In the genomic region with DNA sequence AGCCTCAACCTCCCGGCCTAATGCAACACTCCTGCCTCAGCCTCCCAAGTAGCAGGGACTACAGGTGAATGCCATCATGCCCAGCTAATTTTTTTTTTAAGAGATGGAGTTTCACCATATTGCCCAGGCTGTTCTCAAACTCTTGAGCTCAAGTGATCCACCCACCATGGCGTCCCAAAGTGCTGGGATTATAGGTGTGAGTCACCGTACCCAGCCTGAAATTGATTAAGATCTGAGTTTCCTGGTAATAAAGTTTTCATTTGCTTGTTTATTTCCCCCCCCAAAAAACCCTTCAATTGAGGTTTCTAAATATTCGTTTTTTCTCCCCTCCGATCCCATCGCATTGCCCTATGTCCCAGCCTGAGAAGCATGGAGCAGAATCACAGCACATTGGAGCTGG, we compare ENCODE assay signal across 26 cellular contexts. TPM values are rescaled to one million over a fixed set of nuclear protein-coding genes. Genes with fewer than 3 reads are reported as not detected.
DNase-seq lines count a peak whose midpoint lies in the region; ATAC-seq, FAIRE-seq and TF ChIP-seq lines count a peak whose summit lies in the region.
"Had no signal": no experiment of that assay in that cellular context is flagged by ENCODE, and none has a peak within 500 bp of the region (broad histone marks: within the 10 kb centered on the region; RNA-seq: fewer than 3 reads in every experiment).

No MANE protein-coding gene starts in this region.

- H3K27ac Mint-ChIP-seq in neural progenitor cell, result peak overlapping the region; percentile 7
- H3K27ac Mint-ChIP-seq: B cell; CD4-positive, alpha-beta memory T cell; CD4-positive, CD25-positive, alpha-beta regulatory T cell; CD8-positive, alpha-beta memory T cell had no signal

- H3F3A ChIP-seq in neural progenitor cell (ENCODE audit: low read depth), result peaks cover 18% of the 10 kb centered on the region

- H3K4me2 ChIP-seq in K562 (ENCODE audit: insufficient read depth, low read length) (no peak overlapping the region), neural progenitor cell (no peak overlapping the region), parathyroid adenoma (ENCODE audit: low read length) (no peak overlapping the region)
- H3K4me2 ChIP-seq: BLaER1 treated with 17β-estradiol and CSF1 and Interleukin-3, amounts not matched to agents 10 nM and 100 nM had no signal

- no peak for TF ChIP-seq POLR2A in K562 (conservative IDR thresholded peaks at IDR 0.05)

- H3K27me3 Mint-ChIP-seq in neural progenitor cell (ENCODE audit: insufficient read depth, low read depth), result peaks cover 23% of the 10 kb centered on the region

- FAIRE-seq in K562 (lab: Jason Lieb, UNC), result no peak
- no peak for FAIRE-seq in small intestine (lab: Jason Lieb, UNC)
- FAIRE-seq: A204.1, GM12878, GM12892, GM19239 had no signal

- POLR2A ChIA-PET in K562 (lab: Yijun Ruan, JAX), result interaction anchor here (0.6 kb wide), 1 partner anchor 1559 kb away, joined by 3 read pairs; no protein-coding TSS in a partner anchor

- H3K27me3 ChIP-seq in K562 (ENCODE audit: control insufficient read depth in 2 of 2, insufficient read depth in 2 of 2, low read length in 2 of 2) (no peaks in the 10 kb centered on the region), neural progenitor cell (no peaks in the 10 kb centered on the region), parathyroid adenoma (ENCODE audit: control insufficient read depth, insufficient read depth, low read length) (no peaks in the 10 kb centered on the region), small intestine (ENCODE audit: control insufficient read depth in 2 of 2, insufficient read depth in 2 of 2, low read length in 2 of 2) (no peaks in the 10 kb centered on the region)
- H3K27me3 ChIP-seq: BLaER1 treated with 17β-estradiol and CSF1 and Interleukin-3, amounts not matched to agents 10 nM and 100 nM had no signal

- no TSS peak for BruUV-seq in K562 (replicated peaks; lab: Mats Ljungman, UMichigan)

- H3K79me2 ChIP-seq in K562 (ENCODE audit: control insufficient read depth, insufficient read depth, low read length) (no peaks in the 10 kb centered on the region), neural progenitor cell (ENCODE audit: low read depth) (no peaks in the 10 kb centered on the region), parathyroid adenoma (no peaks in the 10 kb centered on the region)

- no peaks in the 10 kb centered on the region for H3K9me3 ChIP-seq in K562 (replicated peaks; ENCODE audit: control insufficient read depth, insufficient read depth, low read depth, low read length)
- H3K9me3 ChIP-seq in neural progenitor cell (ENCODE audit: low read depth), result no peaks in the 10 kb centered on the region
- no peaks in the 10 kb centered on the region for H3K9me3 ChIP-seq in parathyroid adenoma (ENCODE audit: control insufficient read depth, low read length)
- no peaks in the 10 kb centered on the region for H3K9me3 ChIP-seq in small intestine (ENCODE audit: control insufficient read depth, low read depth)
- H3K9me3 ChIP-seq: BLaER1 treated with 17β-estradiol and CSF1 and Interleukin-3, amounts not matched to agents 10 nM and 100 nM had no signal

- no peak overlapping the region for H3K9ac ChIP-seq in K562 (ENCODE audit: insufficient read depth in 1 of 2, low read depth in 2 of 2, low read length in 2 of 2)
- H3K9ac ChIP-seq in neural progenitor cell, result no peak overlapping the region
- no peak overlapping the region for H3K9ac ChIP-seq in parathyroid adenoma
- H3K9ac ChIP-seq: BLaER1 treated with 17β-estradiol and CSF1 and Interleukin-3, amounts not matched to agents 10 nM and 100 nM had no signal

- no peak for TF ChIP-seq CTCF in K562 (IDR thresholded peaks at IDR 0.05 in 2 of 3, conservative IDR thresholded peaks at IDR 0.05 in 1 of 3; ENCODE audit: insufficient read depth in 2 of 3, low read depth in 1 of 3, low read length in 3 of 3)
- no peak for TF ChIP-seq CTCF in neural progenitor cell (IDR thresholded peaks at IDR 0.05)
- no peak for TF ChIP-seq CTCF in parathyroid adenoma (IDR thresholded peaks at IDR 0.05)

- TF ChIP-seq RAD21 in K562 (CRISPR knock-in tag; conservative IDR thresholded peaks at IDR 0.05 in 1 of 2, IDR thresholded peaks at IDR 0.05 in 1 of 2), result no peak

- in situ Hi-C loops in K562 (cut with MboI), result no loop called here

- peaks cover 18 to 19% of the 10 kb centered on the region in 2 experiments for H3K4me1 ChIP-seq in K562 (replicated peaks in 1 of 2; ENCODE audit: control insufficient read depth in 2 of 2, insufficient read depth in 2 of 2, low read length in 2 of 2)
- H3K4me1 ChIP-seq in neural progenitor cell, result peaks cover 20% of the 10 kb centered on the region
- peaks cover 66% of the 10 kb centered on the region for H3K4me1 ChIP-seq in parathyroid adenoma
- H3K4me1 ChIP-seq in small intestine (ENCODE audit: control insufficient read depth in 2 of 2, insufficient read depth in 1 of 2, low read depth in 1 of 2, low read length in 1 of 2), result no peaks in the 10 kb centered on the region

- H4K20me1 ChIP-seq in K562 (replicated peaks; ENCODE audit: control insufficient read depth, insufficient read depth, low read length) (no peaks in the 10 kb centered on the region), neural progenitor cell (ENCODE audit: low read depth) (no peaks in the 10 kb centered on the region)
- H4K20me1 ChIP-seq: BLaER1 treated with 17β-estradiol and CSF1 and Interleukin-3, amounts not matched to agents 10 nM and 100 nM had no signal

- H3K9me3 Mint-ChIP-seq in neural progenitor cell, result peaks cover 4% of the 10 kb centered on the region
- H3K9me3 Mint-ChIP-seq: CD4-positive, CD25-positive, alpha-beta regulatory T cell had no signal

- H3K4me3 ChIP-seq in K562 (no peak overlapping the region), neural progenitor cell (no peak overlapping the region), parathyroid adenoma (ENCODE audit: low read depth, low read length) (no peak overlapping the region), small intestine (ENCODE audit: low read depth in 1 of 2, low read length in 2 of 2) (no peak overlapping the region)
- H3K4me3 ChIP-seq: BLaER1 treated with 17β-estradiol and CSF1 and Interleukin-3, amounts not matched to agents 10 nM and 100 nM; GM12878 had no signal

- H3K4me1 Mint-ChIP-seq in neural progenitor cell, result peaks cover 12% of the 10 kb centered on the region
- H3K4me1 Mint-ChIP-seq: B cell; CD4-positive, alpha-beta memory T cell; CD4-positive, CD25-positive, alpha-beta regulatory T cell; CD8-positive, alpha-beta memory T cell had no signal

- no peak for TF ChIP-seq EP300 in K562 (IDR thresholded peaks at IDR 0.05; ENCODE audit: low read length)

- H3K27ac ChIP-seq in K562 (ENCODE audit: extremely low read depth, low read depth, low read length), result no peak overlapping the region
- H3K27ac ChIP-seq in neural progenitor cell, result no peak overlapping the region
- H3K27ac ChIP-seq in parathyroid adenoma, result peak overlapping the region; percentile 96
- no peak overlapping the region for H3K27ac ChIP-seq in small intestine (ENCODE audit: low read depth in 1 of 2, low read length in 1 of 2)
- H3K27ac ChIP-seq: BLaER1 treated with 17β-estradiol and CSF1 and Interleukin-3, amounts not matched to agents 10 nM and 100 nM had no signal

- H2AFZ ChIP-seq in K562 (ENCODE audit: low read depth, low read length) (no peak overlapping the region), neural progenitor cell (replicated peaks) (no peak overlapping the region), parathyroid adenoma (no peak overlapping the region)

- DNase-seq in K562 (ENCODE audit: extremely low read depth in 1 of 4, low spot score in 3 of 4) (no peak), neural progenitor cell (ENCODE audit: low spot score) (no peak), small intestine (no peak), AG08395 (ENCODE audit: low spot score) (no peak)
- DNase-seq: 8988T; ACHN; AML-193; CD4-positive, alpha-beta memory T cell; CD4-positive, CD25-positive, alpha-beta regulatory T cell; CD8-positive, alpha-beta memory T cell; COR-L47; DMS 273 treated with DMSO at 0.1 percent for 48 hours; DMS153; DMS53; DND-41; EL; GDM1 had no signal

- no peak for ATAC-seq in K562
- no peak for ATAC-seq in GM18498 (IDR thresholded peaks at IDR 0.05; ENCODE audit: unreplicated experiment)
- ATAC-seq: GM12878 had no signal

- no peaks in the 10 kb centered on the region for H3K36me3 ChIP-seq in K562 (ENCODE audit: control insufficient read depth, insufficient read depth, low read length)
- H3K36me3 ChIP-seq in neural progenitor cell, result no peaks in the 10 kb centered on the region
- no peaks in the 10 kb centered on the region for H3K36me3 ChIP-seq in parathyroid adenoma (ENCODE audit: control insufficient read depth, insufficient read depth, low read length)
- no peaks in the 10 kb centered on the region for H3K36me3 ChIP-seq in small intestine (ENCODE audit: control insufficient read depth in 2 of 2, insufficient read depth in 2 of 2, low read length in 2 of 2)
- H3K36me3 ChIP-seq: BLaER1 treated with 17β-estradiol and CSF1 and Interleukin-3, amounts not matched to agents 10 nM and 100 nM had no signal

- no peaks in the 10 kb centered on the region for H3K36me3 Mint-ChIP-seq in neural progenitor cell
- H3K36me3 Mint-ChIP-seq: CD14-positive monocyte; CD4-positive, alpha-beta memory T cell; CD4-positive, CD25-positive, alpha-beta regulatory T cell; CD8-positive, alpha-beta memory T cell had no signal

- intact Hi-C loops in K562 (cut with micrococcal nuclease), result no loop called here

- WGBS in K562 (ENCODE audit: insufficient coverage, low coverage, missing lambda C conversion rate), result 55% methylated on average over 6 of the region's 6 CpGs
- 78 to 89% (median 85%) methylated on average over 6 of the region's 6 CpGs for WGBS in small intestine, 3 donors

- H3K9me1 ChIP-seq in K562 (ENCODE audit: control insufficient read depth, insufficient read depth, low read length), result no peaks in the 10 kb centered on the region

- CTCF ChIA-PET in K562 (lab: Yijun Ruan, JAX; ENCODE audit: low intra/inter-chr PET ratio), result no interaction called here

- peak overlapping the region; percentile 37 for H3K4me3 Mint-ChIP-seq in neural progenitor cell
- H3K4me3 Mint-ChIP-seq: B cell; CD14-positive monocyte; CD4-positive, alpha-beta memory T cell; CD4-positive, CD25-positive, alpha-beta regulatory T cell; CD8-positive, alpha-beta memory T cell had no signal

RNA-seq across cellular contexts. Expression of gene HES1, which starts 39.0 kb away (rescaled TPM):
- total RNA-seq in K562 (2011; cell fraction: chromatin; rRNA removed; ENCODE audit: low replicate concordance), result 7.6 and 9.1 TPM in 2 replicates
- total RNA-seq in K562 (2011; cell fraction: nucleolus; rRNA removed), result 13.3 and 13.7 TPM in 2 replicates
- total RNA-seq in K562 (2011; cell fraction: nucleoplasm; rRNA removed), result 10.1 and 12.0 TPM in 2 replicates
- total RNA-seq in K562 (2014; rRNA removed) (37.0 and 46.8 TPM in 2 replicates), K562 (2014; rRNA removed; fragmentation: Illumina TruSeq; extraction: Trizol) (17.7 and 17.8 TPM in 2 replicates), K562 (2015; rRNA removed; fragmentation: Illumina TruSeq; extraction: Trizol) (24.0 and 24.9 TPM in 2 replicates), K562 (2021) (30.5 and 39.1 TPM in 2 replicates), neural progenitor cell (ENCODE audit: low replicate concordance) (66.5 and 71.3 TPM in 2 replicates)
- polyA plus RNA-seq in K562 (2011; rRNA removed) (4.8 and 9.0 TPM in 2 replicates), K562 (2014; fragmentation: Illumina TruSeq; extraction: Trizol) (16.7 and 19.3 TPM in 2 replicates), K562 (2014; fragmentation: Nextera tagmentation; extraction: Ambion mirVana) (1 to 10 TPM; 3.4 to 6.3 TPM), K562 (2014; rRNA removed) (23.1 and 32.2 TPM in 2 replicates), small intestine (10 to 100 TPM; 12.3 to 38.1 (median 17.0) TPM)
- polyA plus RNA-seq in K562 (2011; cell fraction: cytosol; rRNA removed), result 4.5 and 21.4 TPM in 2 replicates
- 7.4 and 25.5 TPM in 2 replicates for polyA plus RNA-seq in K562 (2011; cell fraction: nucleus; rRNA removed)
- 45.6 and 82.2 TPM in 2 replicates for polyA plus RNA-seq in K562 (2012)
- polyA minus RNA-seq in K562 (2011; rRNA and poly(A)+ RNA removed), result 2.8 and 7.0 TPM in 2 replicates
- polyA minus RNA-seq in K562 (2011; cell fraction: cytosol; rRNA and poly(A)+ RNA removed), result 7.7 and 23.0 TPM in 2 replicates
- polyA minus RNA-seq in K562 (2011; cell fraction: nucleus; rRNA and poly(A)+ RNA removed), result 12.7 and 22.8 TPM in 2 replicates
- total RNA-seq: CD4-positive, alpha-beta memory T cell; CD8-positive, alpha-beta memory T cell had no signal
- polyA plus RNA-seq: CD8-positive, alpha-beta memory T cell had no signal
